In the genomic region with DNA sequence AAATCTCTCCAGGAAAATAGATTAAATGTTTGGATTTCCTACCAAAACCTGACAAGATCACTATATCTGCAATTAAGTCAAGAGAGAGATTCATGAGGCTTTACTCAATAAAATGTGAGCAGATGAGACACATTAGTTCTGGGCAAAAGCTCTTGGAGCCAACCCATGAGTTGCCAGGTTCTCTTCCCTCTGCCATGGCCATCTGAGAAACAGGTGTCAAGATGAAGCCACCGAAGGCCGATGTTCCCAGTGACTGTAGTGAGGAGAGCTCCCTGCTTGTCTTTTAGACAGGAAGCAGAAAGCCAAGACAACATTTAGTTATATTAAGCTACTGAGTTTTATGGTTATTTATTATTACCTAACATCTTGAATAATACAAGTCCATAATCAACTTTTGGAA, we compare ENCODE assay signal across 23 cellular contexts.
"Had no signal": no experiment of that assay in that cellular context is flagged by ENCODE, and none has a peak within 500 bp of the region (broad histone marks: within the 10 kb centered on the region; RNA-seq: fewer than 3 reads in every experiment).

No MANE protein-coding gene starts in this region.

- H3K4me3 ChIP-seq: coronary artery, dorsolateral prefrontal cortex, esophagus muscularis mucosa, gastroesophageal sphincter, heart left ventricle, hepatocyte, lower lobe of right lung had no signal

- H3K36me3 ChIP-seq: esophagus muscularis mucosa, gastroesophageal sphincter, heart left ventricle, lower lobe of right lung had no signal

- H3K4me1 ChIP-seq: esophagus muscularis mucosa, foreskin keratinocyte, gastroesophageal sphincter, heart left ventricle, lower lobe of right lung had no signal

- H3K27me3 ChIP-seq: dorsolateral prefrontal cortex, esophagus muscularis mucosa, foreskin keratinocyte, gastroesophageal sphincter, heart left ventricle, hepatocyte had no signal

- H3K27ac ChIP-seq: coronary artery, dorsolateral prefrontal cortex, esophagus muscularis mucosa, foreskin keratinocyte, gastroesophageal sphincter, heart left ventricle, hepatocyte, lower lobe of right lung had no signal

- H3K4me2 ChIP-seq: hepatocyte had no signal

- DNase-seq: dermis blood vessel endothelial cell; effector CD4-positive, alpha-beta T cell; effector memory CD4-positive, alpha-beta T cell; foreskin keratinocyte; heart left ventricle; hypothalamus; immature natural killer cell; islet precursor cell; kidney; kidney glomerular epithelial cell; left colon; left ventricle myocardium superior; lower lobe of right lung; mesendoderm; midbrain; naive B cell; naive thymus-derived CD8-positive, alpha-beta T cell had no signal

- H3K9me3 ChIP-seq: esophagus muscularis mucosa, gastroesophageal sphincter, heart left ventricle, lower lobe of right lung had no signal

- H2AFZ ChIP-seq: hepatocyte had no signal

- ATAC-seq: foreskin keratinocyte; gastroesophageal sphincter; heart left ventricle; left colon; left lobe of liver; left ventricle myocardium superior; lower lobe of right lung; naive thymus-derived CD8-positive, alpha-beta T cell had no signal
